ENCODE assay signal across 20 cellular contexts in genomic region chr6:141467881-141468280, GRCh38.
A peak's percentile ranks its signal among the peaks of the same experiment; 100 is the strongest.
DNase-seq lines count a peak whose midpoint lies in the region; ATAC-seq and TF ChIP-seq lines count a peak whose summit lies in the region.
"Had no signal": no experiment of that assay in that cellular context is flagged by ENCODE, and none has a peak within 500 bp of the region (broad histone marks: within the 10 kb centered on the region; RNA-seq: fewer than 3 reads in every experiment).

No MANE protein-coding gene starts in this region.

- no peaks in the 10 kb centered on the region for H3K79me2 ChIP-seq in MM.1S (ENCODE audit: low read length)

- H3K9ac ChIP-seq in MM.1S (ENCODE audit: low read length), result no peak overlapping the region

- no peak overlapping the region for H3K4me3 ChIP-seq in MM.1S (ENCODE audit: low read length)
- no peak overlapping the region for H3K4me3 ChIP-seq in adrenal gland
- H3K4me3 ChIP-seq: spleen, thyroid gland had no signal

- intact Hi-C loops in adrenal gland (cut with DNase I), result no loop called here

- no peaks in the 10 kb centered on the region for H4K20me1 ChIP-seq in MM.1S (ENCODE audit: insufficient read depth, low read length)

- H3K36me3 ChIP-seq in MM.1S (replicated peaks; ENCODE audit: insufficient read depth, low read length), result no peaks in the 10 kb centered on the region
- no peaks in the 10 kb centered on the region for H3K36me3 ChIP-seq in adrenal gland (replicated peaks in 1 of 2)
- H3K36me3 ChIP-seq: spleen, thyroid gland had no signal

- H3K4me2 ChIP-seq in MM.1S (ENCODE audit: low read depth, low read length), result no peak overlapping the region

- H3K9me3 ChIP-seq in MM.1S (replicated peaks; ENCODE audit: insufficient read depth, low read length) (no peaks in the 10 kb centered on the region), adrenal gland (replicated peaks in 1 of 3) (no peaks in the 10 kb centered on the region)
- H3K9me3 ChIP-seq: spleen, thyroid gland had no signal

- peak; percentile 21 for DNase-seq in GM03348 (ENCODE audit: low spot score)
- DNase-seq in MM.1S, result peak; percentile 51
- DNase-seq in astrocyte of the hippocampus (ENCODE audit: low read depth, low spot score), result peak; percentile 93
- peak; percentile 24 for DNase-seq in myocyte (ENCODE audit: low read depth)
- DNase-seq in omental fat pad (ENCODE audit: low spot score), result no peak
- no peak for DNase-seq in activated naive CD4-positive, alpha-beta T cell treated with Interleukin-2 at 50 U/mL for 16 hours
- no peak for DNase-seq in cerebellar cortex (ENCODE audit: low spot score)
- no peak for DNase-seq in adrenal gland
- DNase-seq: activated CD4-positive, alpha-beta T cell treated with anti-CD3 and anti-CD28 coated beads, Interleukin-2, amount 50 U/mL, for 48 hours; activated T-cell treated with anti-CD3 and anti-CD28 coated beads, Interleukin-2, amount 50 U/mL, for 1 hour; caudate nucleus; effector memory CD8-positive, alpha-beta T cell; foreskin fibroblast; GOT3; left ventricle myocardium superior; naive B cell; NCI-H510A treated with DMSO at 0.1 percent for 48 hours; spleen; thyroid gland had no signal

- ATAC-seq in omental fat pad (ENCODE audit: low FRiP score), result no peak
- ATAC-seq: activated naive CD4-positive, alpha-beta T cell treated with anti-CD3 and anti-CD28 coated beads, Interleukin-2, amount 50 U/mL, for 72 hours; effector memory CD8-positive, alpha-beta T cell; left ventricle myocardium superior had no signal

- peaks cover 50% of the 10 kb centered on the region for H3K27me3 ChIP-seq in MM.1S (replicated peaks; ENCODE audit: insufficient read depth, low read length)
- H3K27me3 ChIP-seq in adrenal gland, result no peaks in the 10 kb centered on the region
- H3K27me3 ChIP-seq: spleen, thyroid gland had no signal

- no peak overlapping the region for H2AFZ ChIP-seq in MM.1S (ENCODE audit: low read length)

- H3K9me2 ChIP-seq in MM.1S (replicated peaks; ENCODE audit: insufficient read depth, low read length), result no peaks in the 10 kb centered on the region

- no peak for TF ChIP-seq CTCF in MM.1S (IDR thresholded peaks at IDR 0.05; ENCODE audit: low read length)
- no peak for TF ChIP-seq CTCF in omental fat pad (IDR thresholded peaks at IDR 0.05)
- TF ChIP-seq CTCF in adrenal gland (IDR thresholded peaks at IDR 0.05), result no peak

- peaks cover 22% of the 10 kb centered on the region for H3K4me1 ChIP-seq in MM.1S (ENCODE audit: low read length)
- H3K4me1 ChIP-seq in adrenal gland (replicated peaks in 1 of 2), result no peaks in the 10 kb centered on the region

- TF ChIP-seq POLR2A in adrenal gland (IDR thresholded peaks at IDR 0.05), result no peak

- H3F3A ChIP-seq in MM.1S (ENCODE audit: insufficient read depth, low read length), result peaks cover 18% of the 10 kb centered on the region

- H3K27ac ChIP-seq in MM.1S (ENCODE audit: low read length), result no peak overlapping the region
- H3K27ac ChIP-seq in adrenal gland, result no peak overlapping the region
- H3K27ac ChIP-seq: spleen, thyroid gland had no signal

Comparison
In these comparisons a context has a peak if more than half of its experiments do, and no peak if none do; other contexts are left out.
1. DNase-seq: peak in GM03348 (single experiment), MM.1S (single experiment), astrocyte of the hippocampus (single experiment) and myocyte (single experiment); none in omental fat pad (single experiment), activated naive CD4-positive, alpha-beta T cell treated with Interleukin-2 at 50 U/mL for 16 hours (single experiment), cerebellar cortex (single experiment) and adrenal gland (0 of 7).